In the genomic region with DNA sequence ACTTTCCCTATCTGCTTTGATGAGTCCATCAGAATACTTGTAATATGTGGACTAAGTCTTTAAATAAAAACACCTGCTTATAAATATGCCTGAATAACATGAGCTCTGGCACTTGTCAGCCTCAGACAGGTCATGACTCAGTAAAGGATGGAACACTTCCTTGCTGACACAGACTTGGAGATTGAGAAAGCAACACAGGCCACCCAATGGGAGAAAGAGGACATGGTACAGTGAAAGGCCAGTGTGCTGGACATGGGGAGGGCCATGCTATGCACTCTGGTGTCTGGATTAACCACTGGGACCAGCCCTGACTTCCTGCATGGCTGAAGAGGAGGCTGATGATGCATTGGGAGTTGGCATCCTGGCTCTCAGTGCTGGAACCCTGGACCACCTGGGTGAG, we compare ENCODE assay signal across 15 cellular contexts.
DNase-seq lines count a peak whose midpoint lies in the region; ATAC-seq and TF ChIP-seq lines count a peak whose summit lies in the region.
"Had no signal": no experiment of that assay in that cellular context is flagged by ENCODE, and none has a peak within 500 bp of the region (broad histone marks: within the 10 kb centered on the region; RNA-seq: fewer than 3 reads in every experiment).

No MANE protein-coding gene starts in this region.

- dilution Hi-C loops in mammary epithelial cell (cut with HindIII; ENCODE audit: low sequenced_read_pairs), result no loop called here

- in situ Hi-C loops in mammary epithelial cell (cut with MboI; ENCODE audit: low sequenced_read_pairs in 2 of 2), result no loop called here

- H3K36me3 ChIP-seq in mammary epithelial cell (ENCODE audit: insufficient read depth, low read length) (no peaks in the 10 kb centered on the region), hepatocyte (replicated peaks; ENCODE audit: insufficient read depth, low read depth) (no peaks in the 10 kb centered on the region)
- H3K36me3 ChIP-seq: neural progenitor cell had no signal

- H3K27ac ChIP-seq in mammary epithelial cell (ENCODE audit: insufficient read depth, low read depth, low read length) (no peak overlapping the region), hepatocyte (peak overlapping the region; percentile 58)
- H3K27ac ChIP-seq: neural progenitor cell had no signal

- H3K79me2 ChIP-seq in mammary epithelial cell (ENCODE audit: insufficient read depth, low read length), result no peaks in the 10 kb centered on the region
- H3K79me2 ChIP-seq in hepatocyte, result no peaks in the 10 kb centered on the region

- no peak overlapping the region for H2AFZ ChIP-seq in mammary epithelial cell (ENCODE audit: low read depth, low read length)
- H2AFZ ChIP-seq in hepatocyte, result no peak overlapping the region
- H2AFZ ChIP-seq: neural progenitor cell had no signal

- H3K9ac ChIP-seq in mammary epithelial cell (ENCODE audit: insufficient read depth, low read length), result no peak overlapping the region
- H3K9ac ChIP-seq: neural progenitor cell had no signal

- no peak for TF ChIP-seq CTCF in HFF-Myc (IDR thresholded peaks at IDR 0.05; ENCODE audit: low read depth, low read length, missing control alignments)
- no peak for TF ChIP-seq CTCF in mammary epithelial cell (conservative IDR thresholded peaks at IDR 0.05 in 1 of 2, IDR thresholded peaks at IDR 0.05 in 1 of 2; ENCODE audit: extremely low read depth in 1 of 2, insufficient read depth in 1 of 2, low read depth in 1 of 2, low read length in 2 of 2)
- TF ChIP-seq CTCF in hepatocyte (IDR thresholded peaks at IDR 0.05; ENCODE audit: poor library complexity), result no peak

- DNase-seq in A172 (ENCODE audit: low spot score) (peak; percentile 92), HFF-Myc (ENCODE audit: extremely low read depth, low read depth) (peak; percentile 69), mammary epithelial cell (peak; percentile 41), hepatocyte (ENCODE audit: low spot score) (peak; percentile 21), T1000 (lab: John Stamatoyannopoulos, UW) (no peak), cerebellum (ENCODE audit: low spot score) (no peak)
- no peak for DNase-seq in activated CD8-positive, alpha-beta memory T cell treated with anti-CD3 and anti-CD28 coated beads, Interleukin-2, amount 50 U/mL, for 48 hours
- DNase-seq: activated CD4-positive, alpha-beta T cell treated with anti-CD3 and anti-CD28 coated beads, Interleukin-2, amount 50 U/mL, for 1 hour; activated naive CD4-positive, alpha-beta T cell treated with anti-CD3 and anti-CD28 coated beads for 36 hours; effector memory CD8-positive, alpha-beta T cell; H9; MM.1S; NCI-H524 had no signal

- no peaks in the 10 kb centered on the region for H3K4me1 ChIP-seq in mammary epithelial cell (ENCODE audit: insufficient read depth, low read length)
- H3K4me1 ChIP-seq in hepatocyte (ENCODE audit: insufficient read depth), result no peaks in the 10 kb centered on the region

- BruUV-seq in mammary epithelial cell (replicated peaks; lab: Mats Ljungman, UMichigan), result no TSS peak

- no peaks in the 10 kb centered on the region for H3K9me2 ChIP-seq in hepatocyte (replicated peaks; ENCODE audit: insufficient read depth)

- intact Hi-C loops in mammary epithelial cell (cut with micrococcal nuclease), result no loop called here

- H3K9me3 ChIP-seq in mammary epithelial cell (replicated peaks; ENCODE audit: insufficient read depth, low read length), result peaks cover 6% of the 10 kb centered on the region
- no peaks in the 10 kb centered on the region for H3K9me3 ChIP-seq in hepatocyte (ENCODE audit: low read depth)

- H3K4me2 ChIP-seq in mammary epithelial cell (ENCODE audit: insufficient read depth, low read depth, low read length) (no peak overlapping the region), hepatocyte (no peak overlapping the region)
- H3K4me2 ChIP-seq: neural progenitor cell had no signal

- H3K4me3 ChIP-seq in HFF-Myc (replicated peaks; ENCODE audit: low read depth, low read length), result no peak overlapping the region
- H3K4me3 ChIP-seq in mammary epithelial cell (replicated peaks in 1 of 3; ENCODE audit: insufficient read depth in 1 of 3, low read depth in 2 of 3, low read length in 3 of 3), result no peak overlapping the region
- no peak overlapping the region for H3K4me3 ChIP-seq in hepatocyte
- H3K4me3 ChIP-seq: neural progenitor cell had no signal

- no peak for ATAC-seq in GM18858 (IDR thresholded peaks at IDR 0.05; ENCODE audit: unreplicated experiment)
- ATAC-seq: effector memory CD8-positive, alpha-beta T cell had no signal

- H3K27me3 ChIP-seq in mammary epithelial cell (ENCODE audit: insufficient read depth, low read length) (no peaks in the 10 kb centered on the region), hepatocyte (no peaks in the 10 kb centered on the region)
- H3K27me3 ChIP-seq: neural progenitor cell had no signal

- H4K20me1 ChIP-seq in mammary epithelial cell (ENCODE audit: insufficient read depth, low read length), result no peaks in the 10 kb centered on the region
- H4K20me1 ChIP-seq in hepatocyte (ENCODE audit: insufficient read depth, poor library complexity, severe bottlenecking), result no peaks in the 10 kb centered on the region

- CTCF ChIA-PET in mammary epithelial cell (lab: Charles Lee; ENCODE audit: low non-redundant PET), result no interaction called here

Comparison
In these comparisons a context has a peak if more than half of its experiments do, and no peak if none do; other contexts are left out.
1. DNase-seq: peak in A172 (single experiment), HFF-Myc (single experiment), mammary epithelial cell (single experiment) and hepatocyte (single experiment); none in T1000 (single experiment), activated CD8-positive, alpha-beta memory T cell treated with anti-CD3 and anti-CD28 coated beads, Interleukin-2, amount 50 U/mL, for 48 hours (single experiment) and cerebellum (single experiment).